ENCODE assay signal across 9 cellular contexts in genomic region chr1:23169727-23170335, GRCh38. TPM values are rescaled to one million over a fixed set of nuclear protein-coding genes. Genes with fewer than 3 reads are reported as not detected.
DNase-seq lines count a peak whose midpoint lies in the region; ATAC-seq, FAIRE-seq and TF ChIP-seq lines count a peak whose summit lies in the region.
"Had no signal": no experiment of that assay in that cellular context is flagged by ENCODE, and none has a peak within 500 bp of the region (broad histone marks: within the 10 kb centered on the region; RNA-seq: fewer than 3 reads in every experiment).

No MANE protein-coding gene starts in this region.

- no peak overlapping the region for H3K4me2 ChIP-seq in A549

- intact Hi-C loops in vagina (cut with DNase I), result no loop called here

- no peak for TF ChIP-seq EP300 in A549 (IDR thresholded peaks at IDR 0.05)

- CTCF ChIA-PET in A549 (lab: Yijun Ruan, JAX), result interaction anchor here (1.3 to 12.2 kb wide), 3 partner anchors 14 to 71 kb away, joined by 4 to 86 read pairs (median 6); no protein-coding TSS in a partner anchor

- WGBS in A549 (ENCODE audit: missing lambda C conversion rate), result 75% methylated on average over 1 of the region's 5 CpGs

- H3K27me3 ChIP-seq in Peyer's patch (no peaks in the 10 kb centered on the region), muscle layer of colon (ENCODE audit: control insufficient read depth in 1 of 2, insufficient read depth in 2 of 2, low read length in 2 of 2) (no peaks in the 10 kb centered on the region), vagina (no peaks in the 10 kb centered on the region)

- ATAC-seq in A549, result peak; percentile 12 to 51; a peak in 3 of 6 replicates

- no peak for TF ChIP-seq POLR2A in A549 (IDR thresholded peaks at IDR 0.05; ENCODE audit: low read length)
- TF ChIP-seq POLR2A in GM12892 (IDR thresholded peaks at IDR 0.05; ENCODE audit: low read depth, low read length), result no peak
- TF ChIP-seq POLR2A in Peyer's patch (IDR thresholded peaks at IDR 0.05), result peak in 1 of 2 donors; percentile 31
- no peak for TF ChIP-seq POLR2A in vagina (IDR thresholded peaks at IDR 0.05)

- FAIRE-seq in A549 (lab: Jason Lieb, UNC), result no peak
- FAIRE-seq in GM12892 (lab: Jason Lieb, UNC), result peak; percentile 71
- no peak for FAIRE-seq in RCC 7860 (lab: Jason Lieb, UNC)

- TF ChIP-seq RAD21 in A549 (conservative IDR thresholded peaks at IDR 0.05 in 1 of 2, IDR thresholded peaks at IDR 0.05 in 1 of 2), result no peak

- H3K4me1 ChIP-seq in A549 (peaks cover 23% of the 10 kb centered on the region), Peyer's patch (peaks cover 0 to 20% (median 0%) of the 10 kb centered on the region in 4 donors), muscle layer of colon (ENCODE audit: insufficient read depth, low read length) (peaks cover 38% of the 10 kb centered on the region), vagina (peaks cover 37% of the 10 kb centered on the region)

- no peaks in the 10 kb centered on the region for H3K9me3 ChIP-seq in A549
- H3K9me3 ChIP-seq in Peyer's patch, result no peaks in the 10 kb centered on the region
- no peaks in the 10 kb centered on the region for H3K9me3 ChIP-seq in muscle layer of colon (ENCODE audit: low read length)
- H3K9me3 ChIP-seq in vagina, result no peaks in the 10 kb centered on the region

- H3K9ac ChIP-seq in muscle layer of colon (ENCODE audit: low read length), result peak overlapping the region; percentile 44

- H3K36me3 ChIP-seq in Peyer's patch, result no peaks in the 10 kb centered on the region
- no peaks in the 10 kb centered on the region for H3K36me3 ChIP-seq in muscle layer of colon (ENCODE audit: insufficient read depth, low read length)
- no peaks in the 10 kb centered on the region for H3K36me3 ChIP-seq in vagina
- H3K36me3 ChIP-seq: cardiac muscle cell had no signal

- no peak for TF ChIP-seq CTCF in A549 (IDR thresholded peaks at IDR 0.05)
- TF ChIP-seq CTCF in Peyer's patch (IDR thresholded peaks at IDR 0.05), result no peak
- TF ChIP-seq CTCF in vagina (IDR thresholded peaks at IDR 0.05), result no peak

- DNase-seq in A549 (ENCODE audit: low read depth in 1 of 2, low spot score in 1 of 2) (peak in 1 of 2 experiments; percentile 43), GM12892 (ENCODE audit: insufficient read length) (no peak), Peyer's patch (peak in 2 of 3 donors; percentile 54 to 75), dermis blood vessel endothelial cell (peak; percentile 98), vagina (ENCODE audit: extremely low spot score in 2 of 2) (peak in 1 of 2 donors; percentile 95), GM19240 (ENCODE audit: insufficient read length, low spot score) (no peak), RCC 7860 (ENCODE audit: low spot score) (no peak)

- H3K4me3 ChIP-seq in A549, result no peak overlapping the region
- peak overlapping the region in 2 of 4 donors; percentile 72 to 96 for H3K4me3 ChIP-seq in Peyer's patch
- peak overlapping the region in 1 of 2 donors; percentile 74 for H3K4me3 ChIP-seq in muscle layer of colon (ENCODE audit: low read depth in 1 of 2, low read length in 2 of 2)
- H3K4me3 ChIP-seq in vagina, result peak overlapping the region; percentile 90 to 94
- H3K4me3 ChIP-seq: cardiac muscle cell had no signal

- peak overlapping the region in 1 of 2 experiments; percentile 58; a peak in 3 of 6 replicates for H3K27ac ChIP-seq in A549
- peak overlapping the region; percentile 86 to 97 (median 94) for H3K27ac ChIP-seq in Peyer's patch
- peak overlapping the region; percentile 82 for H3K27ac ChIP-seq in muscle layer of colon (ENCODE audit: low read depth, low read length)
- H3K27ac ChIP-seq in vagina, result peak overlapping the region; percentile 94
- H3K27ac ChIP-seq: cardiac muscle cell had no signal

- POLR2A ChIA-PET in A549 (lab: Yijun Ruan, JAX), result interaction anchor here (1.2 kb wide), 1 partner anchor 7 kb away, joined by 4 read pairs; no protein-coding TSS in a partner anchor

TF ChIP-seq in A549, 52 proteins besides CTCF, POLR2A, EP300 and RAD21:
- TF ChIP-seq, protein P1, sequence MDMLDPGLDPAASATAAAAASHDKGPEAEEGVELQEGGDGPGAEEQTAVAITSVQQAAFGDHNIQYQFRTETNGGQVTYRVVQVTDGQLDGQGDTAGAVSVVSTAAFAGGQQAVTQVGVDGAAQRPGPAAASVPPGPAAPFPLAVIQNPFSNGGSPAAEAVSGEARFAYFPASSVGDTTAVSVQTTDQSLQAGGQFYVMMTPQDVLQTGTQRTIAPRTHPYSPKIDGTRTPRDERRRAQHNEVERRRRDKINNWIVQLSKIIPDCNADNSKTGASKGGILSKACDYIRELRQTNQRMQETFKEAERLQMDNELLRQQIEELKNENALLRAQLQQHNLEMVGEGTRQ (IDR thresholded peaks at IDR 0.05), result peak; percentile 80
- TF ChIP-seq MYC (IDR thresholded peaks at IDR 0.05; ENCODE audit: borderline replicate concordance, low read length), result no peak

RNA-seq across cellular contexts. Expression of gene LUZP1, which starts 1.2 kb away (rescaled TPM):
- 18.3 and 26.2 TPM in 2 replicates for polyA plus RNA-seq in A549 (2011; rRNA removed)
- 4.7 and 6.1 TPM in 2 replicates for polyA plus RNA-seq in A549 (2012; cell fraction: cytosol; rRNA removed)
- 8.1 and 10.5 TPM in 2 replicates for polyA plus RNA-seq in A549 (2012; cell fraction: nucleus; rRNA removed)
- polyA plus RNA-seq in A549 (2017; fragmentation: RNase III; extraction: RNeasy Plus Mini Kit Qiagen cat#74134 plus additional on column Dnase treatment), result 17.9 to 18.2 TPM (median 18.0 TPM) in 3 replicates
- 31.8 and 33.3 TPM in 2 replicates for polyA minus RNA-seq in A549 (2011; rRNA and poly(A)+ RNA removed)
- 7.2 TPM for polyA plus RNA-seq in GM12892 (2012; ENCODE audit: missing spikeins)
- total RNA-seq in Peyer's patch, result 10 to 100 TPM; 38.8 to 92.8 (median 70.4) TPM
- 51.9 and 66.4 TPM in 2 replicates for total RNA-seq in dermis blood vessel endothelial cell
- 23.8 TPM for total RNA-seq in vagina

RNA-seq across cellular contexts. Expression of gene HTR1D, which starts 47.5 kb away (rescaled TPM):
- polyA plus RNA-seq in A549 (2011; rRNA removed), result 8.5 and 11.2 TPM in 2 replicates
- 7.0 and 9.9 TPM in 2 replicates for polyA plus RNA-seq in A549 (2012; cell fraction: cytosol; rRNA removed)
- polyA plus RNA-seq in A549 (2012; cell fraction: nucleus; rRNA removed), result 7.2 TPM in 2 replicates
- 7.5 to 11.4 TPM (median 9.4 TPM) in 3 replicates for polyA plus RNA-seq in A549 (2017; fragmentation: RNase III; extraction: RNeasy Plus Mini Kit Qiagen cat#74134 plus additional on column Dnase treatment)
- polyA minus RNA-seq in A549 (2011; rRNA and poly(A)+ RNA removed), result 11.4 and 11.6 TPM in 2 replicates
- polyA plus RNA-seq in GM12892 (2012; ENCODE audit: missing spikeins), result not detected
- total RNA-seq in Peyer's patch, result 10 to 100 TPM in 2 of 4 donors, 1 to 10 TPM in 2; 2.5 to 23.1 (median 11.1) TPM
- 0.28 and 0.85 TPM in 2 replicates for total RNA-seq in dermis blood vessel endothelial cell
- not detected for total RNA-seq in vagina
- polyA plus RNA-seq: cardiac muscle cell had no signal

Comparison
In these comparisons a context has a peak if more than half of its experiments do, and no peak if none do; other contexts are left out.
1. DNase-seq: peak in Peyer's patch (2 of 3) and dermis blood vessel endothelial cell (single experiment); none in GM12892 (single experiment), GM19240 (single experiment) and RCC 7860 (single experiment).